In genomic region chr2:27320958-27321543, GRCh38 we compare ENCODE assay signal across 9 cellular contexts. TPM values are rescaled to one million over a fixed set of nuclear protein-coding genes. Genes with fewer than 3 reads are reported as not detected.
DNase-seq lines count a peak whose midpoint lies in the region; ATAC-seq and TF ChIP-seq lines count a peak whose summit lies in the region.
"Had no signal": no experiment of that assay in that cellular context is flagged by ENCODE, and none has a peak within 500 bp of the region (broad histone marks: within the 10 kb centered on the region; RNA-seq: fewer than 3 reads in every experiment).

No MANE protein-coding gene starts in this region.

- H3K4me3 ChIP-seq in osteoblast (ENCODE audit: insufficient read depth, low read length), result peak overlapping the region; percentile 75

- peaks cover 31% of the 10 kb centered on the region for H3K79me2 ChIP-seq in osteoblast (ENCODE audit: insufficient read depth, low read length)

- H3K4me3 Mint-ChIP-seq in activated naive CD4-positive, alpha-beta T cell treated with anti-CD3 and anti-CD28 coated beads, Interleukin-2, amount 50 U/mL, for 24 hours, result peak overlapping the region; percentile 23
- no peak overlapping the region for H3K4me3 Mint-ChIP-seq in activated naive CD4-positive, alpha-beta T cell treated with anti-CD3 and anti-CD28 coated beads, Interleukin-2, amount 10 ng/mL, durations not matched to agents 7 days and 5 days
- H3K4me3 Mint-ChIP-seq: dendritic cell treated with granulocyte-macrophage colony-stimulating factor and Interleukin-4, amounts not matched to agents 40 ng/mL and 50 ng/mL, for 4 days had no signal

- peak; percentile 74 for TF ChIP-seq CTCF in osteoblast (IDR thresholded peaks at IDR 0.05; ENCODE audit: extremely low read depth, low read depth, low read length)

- H3K4me1 ChIP-seq in osteoblast (ENCODE audit: insufficient read depth, low read length), result peaks cover 28% of the 10 kb centered on the region

- H3K27me3 ChIP-seq in osteoblast (ENCODE audit: insufficient read depth, low read length), result no peaks in the 10 kb centered on the region

- no peak for ATAC-seq in GM19023 (IDR thresholded peaks at IDR 0.05; ENCODE audit: unreplicated experiment)

- no peaks in the 10 kb centered on the region for H3K27me3 Mint-ChIP-seq in activated naive CD4-positive, alpha-beta T cell treated with anti-CD3 and anti-CD28 coated beads, Interleukin-2, amount 50 U/mL, for 24 hours
- no peaks in the 10 kb centered on the region for H3K27me3 Mint-ChIP-seq in activated naive CD4-positive, alpha-beta T cell treated with anti-CD3 and anti-CD28 coated beads, Interleukin-2, amount 10 ng/mL, durations not matched to agents 7 days and 5 days
- H3K27me3 Mint-ChIP-seq: dendritic cell treated with granulocyte-macrophage colony-stimulating factor and Interleukin-4, amounts not matched to agents 40 ng/mL and 50 ng/mL, for 4 days had no signal

- DNase-seq in activated naive CD4-positive, alpha-beta T cell treated with anti-CD3 and anti-CD28 coated beads, Interleukin-2, amount 10 ng/mL, durations not matched to agents 7 days and 5 days, result no peak
- DNase-seq in SHP77 (lab: John Stamatoyannopoulos, UW) (peak; percentile 83 to 88), fibroblast of gingiva (ENCODE audit: low read depth) (peak; percentile 97), osteoblast (ENCODE audit: insufficient read length, low spot score, missing footprints) (peak; percentile 98), Ammon's horn (ENCODE audit: low spot score) (no peak)
- no peak for DNase-seq in stimulated activated CD4-positive, alpha-beta T cell treated with anti-CD3 and anti-CD28 coated beads, Interleukin-2, amount 100 ng/mL, for 24 hours

- no peaks in the 10 kb centered on the region for H3K9me3 Mint-ChIP-seq in activated naive CD4-positive, alpha-beta T cell treated with anti-CD3 and anti-CD28 coated beads, Interleukin-2, amount 50 U/mL, for 24 hours
- no peaks in the 10 kb centered on the region for H3K9me3 Mint-ChIP-seq in activated naive CD4-positive, alpha-beta T cell treated with anti-CD3 and anti-CD28 coated beads, Interleukin-2, amount 10 ng/mL, durations not matched to agents 7 days and 5 days
- H3K9me3 Mint-ChIP-seq: dendritic cell treated with granulocyte-macrophage colony-stimulating factor and Interleukin-4, amounts not matched to agents 40 ng/mL and 50 ng/mL, for 4 days had no signal

- CTCF ChIA-PET in activated naive CD4-positive, alpha-beta T cell treated with anti-CD3 and anti-CD28 coated beads, Interleukin-2, amount 10 ng/mL, durations not matched to agents 7 days and 5 days (lab: Charles Lee), result interaction anchor here (1.4 kb wide), 1 partner anchor 109 kb away, joined by 4 read pairs; no protein-coding TSS in a partner anchor

- peaks cover 18% of the 10 kb centered on the region for H3K4me1 Mint-ChIP-seq in activated naive CD4-positive, alpha-beta T cell treated with anti-CD3 and anti-CD28 coated beads, Interleukin-2, amount 50 U/mL, for 24 hours
- H3K4me1 Mint-ChIP-seq in activated naive CD4-positive, alpha-beta T cell treated with anti-CD3 and anti-CD28 coated beads, Interleukin-2, amount 10 ng/mL, durations not matched to agents 7 days and 5 days, result peaks cover 23% of the 10 kb centered on the region

- H2AFZ ChIP-seq in osteoblast (ENCODE audit: low read length), result peak overlapping the region; percentile 30

- H3K4me2 ChIP-seq in osteoblast (ENCODE audit: insufficient read depth, low read length), result peak overlapping the region; percentile 92

- no peak overlapping the region for H3K27ac Mint-ChIP-seq in activated naive CD4-positive, alpha-beta T cell treated with anti-CD3 and anti-CD28 coated beads, Interleukin-2, amount 50 U/mL, for 24 hours
- H3K27ac Mint-ChIP-seq in activated naive CD4-positive, alpha-beta T cell treated with anti-CD3 and anti-CD28 coated beads, Interleukin-2, amount 10 ng/mL, durations not matched to agents 7 days and 5 days, result no peak overlapping the region
- H3K27ac Mint-ChIP-seq: dendritic cell treated with granulocyte-macrophage colony-stimulating factor and Interleukin-4, amounts not matched to agents 40 ng/mL and 50 ng/mL, for 4 days had no signal

- no peaks in the 10 kb centered on the region for H3K9me3 ChIP-seq in osteoblast (ENCODE audit: low read depth, low read length)

- H4K20me1 ChIP-seq in osteoblast (ENCODE audit: insufficient read depth, low read length), result peaks cover 22% of the 10 kb centered on the region

- H3K27ac ChIP-seq in osteoblast (ENCODE audit: low read depth, low read length), result peak overlapping the region; percentile 100

- H3K36me3 Mint-ChIP-seq in activated naive CD4-positive, alpha-beta T cell treated with anti-CD3 and anti-CD28 coated beads, Interleukin-2, amount 50 U/mL, for 24 hours, result peaks cover 9% of the 10 kb centered on the region
- peaks cover 6% of the 10 kb centered on the region for H3K36me3 Mint-ChIP-seq in activated naive CD4-positive, alpha-beta T cell treated with anti-CD3 and anti-CD28 coated beads, Interleukin-2, amount 10 ng/mL, durations not matched to agents 7 days and 5 days

- H3K36me3 ChIP-seq in osteoblast (ENCODE audit: insufficient read depth, low read length), result peaks cover 16% of the 10 kb centered on the region

RNA-seq across cellular contexts. Expression of gene MPV17, which starts 1.8 kb away (rescaled TPM):
- total RNA-seq in osteoblast, result 98.8 and 112 TPM in 2 replicates

RNA-seq across cellular contexts. Expression of gene UCN, which starts 12.8 kb away (rescaled TPM):
- total RNA-seq in osteoblast, result 0.36 and 1.2 TPM in 2 replicates

RNA-seq across cellular contexts. Expression of gene GTF3C2, which starts 35.5 kb away (rescaled TPM):
- total RNA-seq in osteoblast, result 32.7 and 34.4 TPM in 2 replicates

RNA-seq across cellular contexts. Expression of gene TRIM54, which starts 38.8 kb away (rescaled TPM):
- total RNA-seq in osteoblast, result not detected in 2 replicates

RNA-seq across cellular contexts. Expression of gene DNAJC5G, which starts 45.8 kb away (rescaled TPM):
- total RNA-seq in osteoblast, result not detected in 2 replicates

Comparison
In these comparisons a context has a peak if more than half of its experiments do, and no peak if none do; other contexts are left out.
1. DNase-seq: peak in SHP77 (2 of 2), fibroblast of gingiva (single experiment) and osteoblast (single experiment); none in activated naive CD4-positive, alpha-beta T cell treated with anti-CD3 and anti-CD28 coated beads, Interleukin-2, amount 10 ng/mL, durations not matched to agents 7 days and 5 days (single experiment), stimulated activated CD4-positive, alpha-beta T cell treated with anti-CD3 and anti-CD28 coated beads, Interleukin-2, amount 100 ng/mL, for 24 hours (0 of 2) and Ammon's horn (single experiment).